In genomic region chr20:44309763-44310663, GRCh38 we compare ENCODE assay signal across 9 cellular contexts. TPM values are rescaled to one million over a fixed set of nuclear protein-coding genes. Genes with fewer than 3 reads are reported as not detected.
DNase-seq lines count a peak whose midpoint lies in the region; ATAC-seq and TF ChIP-seq lines count a peak whose summit lies in the region.
"Had no signal": no experiment of that assay in that cellular context is flagged by ENCODE, and none has a peak within 500 bp of the region (broad histone marks: within the 10 kb centered on the region; RNA-seq: fewer than 3 reads in every experiment).

No MANE protein-coding gene starts in this region.

- H3K14ac ChIP-seq in trophoblast cell (ENCODE audit: low read length) = no peak overlapping the region

- no peak overlapping the region for H4K12ac ChIP-seq in trophoblast cell (ENCODE audit: low read depth, low read length)

- H3K27ac ChIP-seq in DOHH2 (ENCODE audit: low read depth, low read length) (no peak overlapping the region), cardiac muscle cell (peak overlapping the region; percentile 85), trophoblast cell (ENCODE audit: low read depth, low read length) (no peak overlapping the region)

- peak overlapping the region; percentile 48 for H2AFZ ChIP-seq in trophoblast cell (ENCODE audit: insufficient read depth, low read length, poor library complexity)

- H3K27me3 Mint-ChIP-seq in activated T-helper 1 cell treated with anti-CD3 and anti-CD28 coated beads, Interleukin-12 subunit alpha, Interleukin-12 subunit beta, Interleukin-2, Interleukin-4 antibody, amounts not matched to agents 30 ng/mL and 10 ng/mL and 1 ng/mL, durations not matched to agents 14 hours and 24 hours and 36 hours (ENCODE audit: insufficient read depth) = peaks cover 2% of the 10 kb centered on the region

- H3K4me1 Mint-ChIP-seq in activated T-helper 1 cell treated with anti-CD3 and anti-CD28 coated beads, Interleukin-12 subunit alpha, Interleukin-12 subunit beta, Interleukin-2, Interleukin-4 antibody, amounts not matched to agents 30 ng/mL and 10 ng/mL and 1 ng/mL, durations not matched to agents 14 hours and 24 hours and 36 hours (ENCODE audit: low read depth) = peaks cover 18% of the 10 kb centered on the region

- intact Hi-C loops in activated T-helper 1 cell treated with anti-CD3 and anti-CD28 coated beads, Interleukin-12 subunit alpha, Interleukin-12 subunit beta, Interleukin-2, Interleukin-4 antibody, amounts not matched to agents 30 ng/mL and 10 ng/mL and 1 ng/mL, durations not matched to agents 14 hours and 24 hours and 36 hours (cut with micrococcal nuclease) = loop anchor here (2.0 kb wide), 5 partner anchors 75 to 853 kb away; partner anchors contain the start of genes IFT52, SRSF6 and TTPAL

- ATAC-seq in HG03521 (IDR thresholded peaks at IDR 0.05; ENCODE audit: unreplicated experiment) = peak; percentile 13

- H2BK5ac ChIP-seq in trophoblast cell (ENCODE audit: low read depth, low read length, poor library complexity) = no peak overlapping the region

- H3K36me3 ChIP-seq in DOHH2 (ENCODE audit: control insufficient read depth, low read length) (no peaks in the 10 kb centered on the region), cardiac muscle cell (no peaks in the 10 kb centered on the region), trophoblast cell (ENCODE audit: control insufficient read depth in 1 of 2, insufficient read depth in 2 of 2, low read length in 2 of 2) (peaks cover 0 to 2% of the 10 kb centered on the region in 2 experiments)

- H3K23ac ChIP-seq in trophoblast cell (ENCODE audit: low read length) = no peak overlapping the region

- peaks cover 5% of the 10 kb centered on the region for H3K36me3 Mint-ChIP-seq in activated T-helper 1 cell treated with anti-CD3 and anti-CD28 coated beads, Interleukin-12 subunit alpha, Interleukin-12 subunit beta, Interleukin-2, Interleukin-4 antibody, amounts not matched to agents 30 ng/mL and 10 ng/mL and 1 ng/mL, durations not matched to agents 14 hours and 24 hours and 36 hours (ENCODE audit: low read depth)

- H3K9ac ChIP-seq in trophoblast cell (ENCODE audit: low read length) = peak overlapping the region; percentile 81

- WGBS in trophoblast cell (ENCODE audit: extremely low coverage, insufficient coverage, insufficient read length) = no CpG with 5 or more reads among the region's 17 CpGs

- no peaks in the 10 kb centered on the region for H4K20me1 ChIP-seq in DOHH2 (ENCODE audit: control insufficient read depth, insufficient read depth, low read depth, low read length)

- no peak for DNase-seq in activated T-helper 1 cell treated with anti-CD3 and anti-CD28 coated beads, Interleukin-12 subunit alpha, Interleukin-12 subunit beta, Interleukin-2, Interleukin-4 antibody, amounts not matched to agents 30 ng/mL and 10 ng/mL and 1 ng/mL, durations not matched to agents 14 hours and 24 hours and 36 hours (ENCODE audit: low spot score)
- DNase-seq in cardiac muscle cell (ENCODE audit: low read depth in 1 of 2, low spot score in 1 of 2) (peak; percentile 47 to 91), trophoblast cell (peak in 1 of 2 donors; percentile 14), NCI-H2081 treated with DMSO at 0.1 percent for 48 hours (lab: John Stamatoyannopoulos, UW) (no peak), DMS79 treated with DMSO at 0.1 percent for 48 hours (lab: John Stamatoyannopoulos, UW) (no peak), GM20000 (ENCODE audit: low spot score) (no peak)

- peak overlapping the region; percentile 88 for H3K4me3 ChIP-seq in DOHH2 (ENCODE audit: low read length)
- H3K4me3 ChIP-seq in cardiac muscle cell = peak overlapping the region; percentile 60
- H3K4me3 ChIP-seq in trophoblast cell (ENCODE audit: low read depth, low read length) = peak overlapping the region; percentile 88

- H3K4me2 ChIP-seq in DOHH2 (ENCODE audit: low read length) = peak overlapping the region; percentile 93
- H3K4me2 ChIP-seq in trophoblast cell (ENCODE audit: low read length) = peak overlapping the region; percentile 72

- H3K79me1 ChIP-seq in trophoblast cell (ENCODE audit: low read length) = peaks cover 3% of the 10 kb centered on the region

- H2AK5ac ChIP-seq in trophoblast cell (ENCODE audit: low read length) = no peak overlapping the region

- H3K9me3 ChIP-seq in DOHH2 (ENCODE audit: control insufficient read depth, insufficient read depth, low read length) = no peaks in the 10 kb centered on the region
- H3K9me3 ChIP-seq in cardiac muscle cell (ENCODE audit: low read depth) = no peaks in the 10 kb centered on the region
- no peaks in the 10 kb centered on the region for H3K9me3 ChIP-seq in trophoblast cell (ENCODE audit: insufficient read depth, low read depth, low read length)

- H3K27ac Mint-ChIP-seq in activated T-helper 1 cell treated with anti-CD3 and anti-CD28 coated beads, Interleukin-12 subunit alpha, Interleukin-12 subunit beta, Interleukin-2, Interleukin-4 antibody, amounts not matched to agents 30 ng/mL and 10 ng/mL and 1 ng/mL, durations not matched to agents 14 hours and 24 hours and 36 hours = peak overlapping the region; percentile 80

- H3K18ac ChIP-seq in trophoblast cell (ENCODE audit: low read length) = no peak overlapping the region

- H3K9me2 ChIP-seq in DOHH2 (replicated peaks; ENCODE audit: control insufficient read depth, low read length) = no peaks in the 10 kb centered on the region

- H3K9me3 Mint-ChIP-seq in activated T-helper 1 cell treated with anti-CD3 and anti-CD28 coated beads, Interleukin-12 subunit alpha, Interleukin-12 subunit beta, Interleukin-2, Interleukin-4 antibody, amounts not matched to agents 30 ng/mL and 10 ng/mL and 1 ng/mL, durations not matched to agents 14 hours and 24 hours and 36 hours = no peaks in the 10 kb centered on the region

- H2BK12ac ChIP-seq in trophoblast cell (ENCODE audit: low read length) = peak overlapping the region; percentile 45

- H3K4me1 ChIP-seq in DOHH2 (ENCODE audit: control insufficient read depth, low read length) = peaks cover 12% of the 10 kb centered on the region
- H3K4me1 ChIP-seq in cardiac muscle cell (ENCODE audit: low read depth) = peaks cover 11% of the 10 kb centered on the region
- H3K4me1 ChIP-seq in trophoblast cell (ENCODE audit: control insufficient read depth in 1 of 2, insufficient read depth in 2 of 2, low read length in 2 of 2) = peaks cover 5 to 7% of the 10 kb centered on the region in 2 experiments

- peak overlapping the region; percentile 86 for H3K4me3 Mint-ChIP-seq in activated T-helper 1 cell treated with anti-CD3 and anti-CD28 coated beads, Interleukin-12 subunit alpha, Interleukin-12 subunit beta, Interleukin-2, Interleukin-4 antibody, amounts not matched to agents 30 ng/mL and 10 ng/mL and 1 ng/mL, durations not matched to agents 14 hours and 24 hours and 36 hours

- H3K79me2 ChIP-seq in DOHH2 (ENCODE audit: control insufficient read depth, low read length) (peaks cover 15% of the 10 kb centered on the region), trophoblast cell (ENCODE audit: control insufficient read depth, insufficient read depth, low read length, poor library complexity) (peaks cover 4% of the 10 kb centered on the region)

- H3K27me3 ChIP-seq in DOHH2 (ENCODE audit: control insufficient read depth, low read length) (no peaks in the 10 kb centered on the region), cardiac muscle cell (no peaks in the 10 kb centered on the region), trophoblast cell (ENCODE audit: insufficient read depth, low read length) (no peaks in the 10 kb centered on the region)

- H2BK120ac ChIP-seq in trophoblast cell (ENCODE audit: insufficient read depth, low read length, poor library complexity) = no peak overlapping the region

- peak overlapping the region; percentile 84 for H4K8ac ChIP-seq in trophoblast cell (ENCODE audit: low read depth, low read length)

- no peak overlapping the region for H3K4ac ChIP-seq in trophoblast cell (ENCODE audit: low read depth, low read length)

- no peaks in the 10 kb centered on the region for H3F3A ChIP-seq in DOHH2 (ENCODE audit: control insufficient read depth, insufficient read depth)

- H4K91ac ChIP-seq in trophoblast cell (ENCODE audit: low read depth, low read length) = no peak overlapping the region

- TF ChIP-seq CTCF in DOHH2 (IDR thresholded peaks at IDR 0.05; ENCODE audit: low read depth, low read length, poor library complexity, severe bottlenecking) = no peak
- no peak for TF ChIP-seq CTCF in cardiac muscle cell (IDR thresholded peaks at IDR 0.05; ENCODE audit: low read depth, low read length)
- no peak for TF ChIP-seq CTCF in GM20000 (IDR thresholded peaks at IDR 0.05; ENCODE audit: extremely low read depth, missing control alignments)

RNA-seq across cellular contexts. Expression of gene FITM2, which starts 1.0 kb away (rescaled TPM):
- total RNA-seq in activated T-helper 1 cell treated with anti-CD3 and anti-CD28 coated beads, Interleukin-12 subunit alpha, Interleukin-12 subunit beta, Interleukin-2, Interleukin-4 antibody, amounts not matched to agents 30 ng/mL and 10 ng/mL and 1 ng/mL, durations not matched to agents 14 hours and 24 hours and 36 hours = 2.2 TPM in 2 replicates
- 11.9 and 15.2 TPM in 2 replicates for total RNA-seq in cardiac muscle cell
- 11.6 and 12.9 TPM in 2 replicates for polyA plus RNA-seq in cardiac muscle cell
- 1.8 TPM in 2 replicates for polyA plus RNA-seq in trophoblast cell (2013)

RNA-seq across cellular contexts. Expression of gene R3HDML, which starts 26.8 kb away (rescaled TPM):
- total RNA-seq in activated T-helper 1 cell treated with anti-CD3 and anti-CD28 coated beads, Interleukin-12 subunit alpha, Interleukin-12 subunit beta, Interleukin-2, Interleukin-4 antibody, amounts not matched to agents 30 ng/mL and 10 ng/mL and 1 ng/mL, durations not matched to agents 14 hours and 24 hours and 36 hours = not detected in 2 replicates
- not detected in 2 replicates for total RNA-seq in cardiac muscle cell
- polyA plus RNA-seq in cardiac muscle cell = not detected in 2 replicates
- 0.22 and 0.28 TPM in 2 replicates for polyA plus RNA-seq in trophoblast cell (2013)
- total RNA-seq: subcutaneous adipose tissue had no signal

RNA-seq across cellular contexts. Expression of gene HNF4A, which starts 45.5 kb away (rescaled TPM):
- total RNA-seq in activated T-helper 1 cell treated with anti-CD3 and anti-CD28 coated beads, Interleukin-12 subunit alpha, Interleukin-12 subunit beta, Interleukin-2, Interleukin-4 antibody, amounts not matched to agents 30 ng/mL and 10 ng/mL and 1 ng/mL, durations not matched to agents 14 hours and 24 hours and 36 hours = not detected in 2 replicates
- 0.09 TPM in 1 of 2 replicates, not detected in the other for total RNA-seq in cardiac muscle cell
- polyA plus RNA-seq in cardiac muscle cell = not detected in 2 replicates
- 0.44 and 0.45 TPM in 2 replicates for polyA plus RNA-seq in trophoblast cell (2013)
- total RNA-seq: subcutaneous adipose tissue had no signal

Comparison
In these comparisons a context has a peak if more than half of its experiments do, and no peak if none do; other contexts are left out.
1. DNase-seq: peak in cardiac muscle cell (2 of 2); none in activated T-helper 1 cell treated with anti-CD3 and anti-CD28 coated beads, Interleukin-12 subunit alpha, Interleukin-12 subunit beta, Interleukin-2, Interleukin-4 antibody, amounts not matched to agents 30 ng/mL and 10 ng/mL and 1 ng/mL, durations not matched to agents 14 hours and 24 hours and 36 hours (single experiment), NCI-H2081 treated with DMSO at 0.1 percent for 48 hours (single experiment), DMS79 treated with DMSO at 0.1 percent for 48 hours (single experiment) and GM20000 (single experiment).
2. Peak in every context shown above with its lines, with median percentiles within 50 percentile points of each other: H3K4me3 ChIP-seq.